13 cellular contexts compared by ENCODE assay signal in the genomic region with DNA sequence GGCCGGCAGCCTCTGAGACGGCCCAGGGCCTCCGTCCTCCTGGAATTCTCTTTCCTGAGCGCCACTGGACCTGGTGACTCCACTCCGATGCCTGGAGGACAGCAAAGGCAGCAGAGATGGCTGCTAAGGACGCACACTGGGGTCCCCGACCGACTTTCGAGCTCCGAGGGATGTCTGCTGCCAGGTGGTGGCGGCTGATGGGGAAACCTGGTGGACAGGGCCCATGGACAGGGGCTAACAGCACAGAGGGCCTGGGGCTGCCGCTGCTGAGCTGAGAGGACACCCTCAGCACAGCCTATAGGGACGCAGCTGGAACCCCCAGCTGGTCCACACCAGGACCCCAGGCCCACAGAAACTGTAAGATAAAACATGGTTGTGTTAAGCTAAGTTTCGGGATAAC.
"Had no signal": no experiment of that assay in that cellular context is flagged by ENCODE, and none has a peak within 500 bp of the region (broad histone marks: within the 10 kb centered on the region; RNA-seq: fewer than 3 reads in every experiment).

No MANE protein-coding gene starts in this region.

- H3K4me3 ChIP-seq: breast epithelium, heart left ventricle had no signal

- H2AFZ ChIP-seq: parathyroid adenoma had no signal

- H3K4me3 Mint-ChIP-seq: activated CD4-positive, alpha-beta T cell treated with anti-CD3 and anti-CD28 coated beads, Interleukin-2, amount 10 ng/mL, durations not matched to agents 7 days and 5 days; stimulated activated effector memory CD8-positive, alpha-beta T cell treated with anti-CD3 and anti-CD28 coated beads, Interleukin-12 subunit alpha, Interleukin-12 subunit beta, amount 100 ng/mL, for 72 hours; T-helper 17 cell; WTC11 had no signal

- H3K79me2 ChIP-seq: parathyroid adenoma had no signal

- H3K9ac ChIP-seq: parathyroid adenoma had no signal

- H3K9me3 Mint-ChIP-seq: activated CD4-positive, alpha-beta T cell treated with anti-CD3 and anti-CD28 coated beads, Interleukin-2, amount 10 ng/mL, durations not matched to agents 7 days and 5 days; stimulated activated effector memory CD8-positive, alpha-beta T cell treated with anti-CD3 and anti-CD28 coated beads, Interleukin-12 subunit alpha, Interleukin-12 subunit beta, amount 100 ng/mL, for 72 hours had no signal

- H3K4me1 ChIP-seq: breast epithelium, heart left ventricle, parathyroid adenoma had no signal

- H3K4me1 Mint-ChIP-seq: activated CD4-positive, alpha-beta T cell treated with anti-CD3 and anti-CD28 coated beads, Interleukin-2, amount 10 ng/mL, durations not matched to agents 7 days and 5 days; stimulated activated effector memory CD8-positive, alpha-beta T cell treated with anti-CD3 and anti-CD28 coated beads, Interleukin-12 subunit alpha, Interleukin-12 subunit beta, amount 100 ng/mL, for 72 hours; T-helper 17 cell; WTC11 had no signal

- DNase-seq: activated CD4-positive, alpha-beta T cell treated with anti-CD3 and anti-CD28 coated beads, Interleukin-2, amount 10 ng/mL, durations not matched to agents 7 days and 5 days; activated T-cell treated with anti-CD3 and anti-CD28 coated beads, Interleukin-2, amount 50 U/mL, for 1 hour; effector CD4-positive, alpha-beta T cell; mesenchymal stem cell; retina; small intestine; T-helper 17 cell had no signal

- H3K36me3 ChIP-seq: breast epithelium, heart left ventricle had no signal

- ATAC-seq: heart left ventricle; left lobe of liver; stimulated activated effector memory CD8-positive, alpha-beta T cell treated with anti-CD3 and anti-CD28 coated beads, Interleukin-12 subunit alpha, Interleukin-12 subunit beta, amount 100 ng/mL, for 72 hours; T-helper 17 cell; WTC11 had no signal

- H3K9me3 ChIP-seq: breast epithelium, heart left ventricle had no signal

- H3K27ac Mint-ChIP-seq: activated CD4-positive, alpha-beta T cell treated with anti-CD3 and anti-CD28 coated beads, Interleukin-2, amount 10 ng/mL, durations not matched to agents 7 days and 5 days; stimulated activated effector memory CD8-positive, alpha-beta T cell treated with anti-CD3 and anti-CD28 coated beads, Interleukin-12 subunit alpha, Interleukin-12 subunit beta, amount 100 ng/mL, for 72 hours; WTC11 had no signal

- H3K36me3 Mint-ChIP-seq: stimulated activated effector memory CD8-positive, alpha-beta T cell treated with anti-CD3 and anti-CD28 coated beads, Interleukin-12 subunit alpha, Interleukin-12 subunit beta, amount 100 ng/mL, for 72 hours had no signal

- H3K27ac ChIP-seq: breast epithelium, heart left ventricle, parathyroid adenoma had no signal
